ENCODE assay signal across 1 cellular context in genomic region chr11:64870176-64870892, GRCh38.
TF ChIP-seq lines count a peak whose summit lies in the region.

No MANE protein-coding gene starts in this region.

TF ChIP-seq in K562, 482 proteins besides CTCF, POLR2A, EP300 and RAD21 (continued from another document and continues in another):
- TF ChIP-seq, protein P1, sequence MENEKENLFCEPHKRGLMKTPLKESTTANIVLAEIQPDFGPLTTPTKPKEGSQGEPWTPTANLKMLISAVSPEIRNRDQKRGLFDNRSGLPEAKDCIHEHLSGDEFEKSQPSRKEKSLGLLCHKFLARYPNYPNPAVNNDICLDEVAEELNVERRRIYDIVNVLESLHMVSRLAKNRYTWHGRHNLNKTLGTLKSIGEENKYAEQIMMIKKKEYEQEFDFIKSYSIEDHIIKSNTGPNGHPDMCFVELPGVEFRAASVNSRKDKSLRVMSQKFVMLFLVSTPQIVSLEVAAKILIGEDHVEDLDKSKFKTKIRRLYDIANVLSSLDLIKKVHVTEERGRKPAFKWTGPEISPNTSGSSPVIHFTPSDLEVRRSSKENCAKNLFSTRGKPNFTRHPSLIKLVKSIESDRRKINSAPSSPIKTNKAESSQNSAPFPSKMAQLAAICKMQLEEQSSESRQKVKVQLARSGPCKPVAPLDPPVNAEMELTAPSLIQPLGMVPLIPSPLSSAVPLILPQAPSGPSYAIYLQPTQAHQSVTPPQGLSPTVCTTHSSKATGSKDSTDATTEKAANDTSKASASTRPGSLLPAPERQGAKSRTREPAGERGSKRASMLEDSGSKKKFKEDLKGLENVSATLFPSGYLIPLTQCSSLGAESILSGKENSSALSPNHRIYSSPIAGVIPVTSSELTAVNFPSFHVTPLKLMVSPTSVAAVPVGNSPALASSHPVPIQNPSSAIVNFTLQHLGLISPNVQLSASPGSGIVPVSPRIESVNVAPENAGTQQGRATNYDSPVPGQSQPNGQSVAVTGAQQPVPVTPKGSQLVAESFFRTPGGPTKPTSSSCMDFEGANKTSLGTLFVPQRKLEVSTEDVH (IDR thresholded peaks at IDR 0.05; ENCODE audit: low read depth, partially characterized antibody): no peak
- TF ChIP-seq KDM5B (IDR thresholded peaks at IDR 0.05; ENCODE audit: insufficient replicate concordance, low read depth, low read length) (no peak), GTF2F1 (IDR thresholded peaks at IDR 0.05; ENCODE audit: low read depth, low read length) (no peak), RBM22 (IDR thresholded peaks at IDR 0.05; ENCODE audit: low read depth, low read length, poor library complexity, severe bottlenecking) (no peak), PBX2 (CRISPR knock-in tag; IDR thresholded peaks at IDR 0.05; ENCODE audit: low read depth) (no peak), PBX2 (tag; conservative IDR thresholded peaks at IDR 0.05; ENCODE audit: low read depth) (peak; percentile 31; the same call in 1 of the 2 replicates), PATZ1 (CRISPR knock-in tag; IDR thresholded peaks at IDR 0.05; ENCODE audit: borderline replicate concordance) (no peak), DMBX1 (CRISPR knock-in tag; IDR thresholded peaks at IDR 0.05; ENCODE audit: borderline replicate concordance) (no peak; the same call in 1 of the 2 replicates), TRIM28 (IDR thresholded peaks at IDR 0.05) (no peak), SRF (CRISPR knock-in tag; IDR thresholded peaks at IDR 0.05) (0 out of 4 replicates have a peak, but pooled peaks of 1 of the 2 experiments have one; percentile 34), ZNF274 (IDR thresholded peaks at IDR 0.05; ENCODE audit: borderline replicate concordance, low read depth, low read length) (no peak), DNMT1 (IDR thresholded peaks at IDR 0.05) (no peak), LARP7 (IDR thresholded peaks at IDR 0.05) (no peak), BACH1 (tag; IDR thresholded peaks at IDR 0.05) (no peak), U2AF1 (optimal IDR thresholded peaks at IDR 0.05; ENCODE audit: low read depth, low read length) (no peak), MEF2D (tag; conservative IDR thresholded peaks at IDR 0.05; ENCODE audit: low read depth) (no peak), RBM25 (IDR thresholded peaks at IDR 0.05; ENCODE audit: low read depth, low read length, severe bottlenecking) (no peak), ZFP30 (CRISPR knock-in tag; IDR thresholded peaks at IDR 0.05; ENCODE audit: borderline replicate concordance) (no peak), DIDO1 (tag; IDR thresholded peaks at IDR 0.05; ENCODE audit: low read depth) (no peak), SRSF9 (IDR thresholded peaks at IDR 0.05; ENCODE audit: borderline replicate concordance, low read depth, low read length) (no peak), MNT (conservative IDR thresholded peaks at IDR 0.05) (peak in 1 of 2 experiments; percentile 46; a peak in 1 of 4 replicates), SAP30 (IDR thresholded peaks at IDR 0.05; ENCODE audit: borderline replicate concordance, insufficient read depth, low read depth, low read length, poor library complexity, severe bottlenecking) (peak; percentile 23), IRF9 (tag; IDR thresholded peaks at IDR 0.05) (no peak), ELF4 (CRISPR knock-in tag; IDR thresholded peaks at IDR 0.05) (no peak), GTF2A2 (tag; IDR thresholded peaks at IDR 0.05) (no peak), PCBP2 (IDR thresholded peaks at IDR 0.05; ENCODE audit: low read depth, low read length, poor library complexity, severe bottlenecking) (no peak), MCM7 (IDR thresholded peaks at IDR 0.05) (no peak), SRSF7 (optimal IDR thresholded peaks at IDR 0.05; ENCODE audit: low read depth, low read length) (no peak), COPS2 (conservative IDR thresholded peaks at IDR 0.05) (no peak), ZNF444 (CRISPR knock-in tag; IDR thresholded peaks at IDR 0.05) (no peak), HCFC1 (IDR thresholded peaks at IDR 0.05; ENCODE audit: low read depth, low read length) (no peak), HMGXB4 (CRISPR knock-in tag; IDR thresholded peaks at IDR 0.05) (no peak), RHOXF2B (CRISPR knock-in tag; conservative IDR thresholded peaks at IDR 0.05) (no peak), KDM1A (IDR thresholded peaks at IDR 0.05) (peak in 1 of 2 experiments; percentile 59; a peak in 2 of 4 replicates)
- TF ChIP-seq, protein P2, sequence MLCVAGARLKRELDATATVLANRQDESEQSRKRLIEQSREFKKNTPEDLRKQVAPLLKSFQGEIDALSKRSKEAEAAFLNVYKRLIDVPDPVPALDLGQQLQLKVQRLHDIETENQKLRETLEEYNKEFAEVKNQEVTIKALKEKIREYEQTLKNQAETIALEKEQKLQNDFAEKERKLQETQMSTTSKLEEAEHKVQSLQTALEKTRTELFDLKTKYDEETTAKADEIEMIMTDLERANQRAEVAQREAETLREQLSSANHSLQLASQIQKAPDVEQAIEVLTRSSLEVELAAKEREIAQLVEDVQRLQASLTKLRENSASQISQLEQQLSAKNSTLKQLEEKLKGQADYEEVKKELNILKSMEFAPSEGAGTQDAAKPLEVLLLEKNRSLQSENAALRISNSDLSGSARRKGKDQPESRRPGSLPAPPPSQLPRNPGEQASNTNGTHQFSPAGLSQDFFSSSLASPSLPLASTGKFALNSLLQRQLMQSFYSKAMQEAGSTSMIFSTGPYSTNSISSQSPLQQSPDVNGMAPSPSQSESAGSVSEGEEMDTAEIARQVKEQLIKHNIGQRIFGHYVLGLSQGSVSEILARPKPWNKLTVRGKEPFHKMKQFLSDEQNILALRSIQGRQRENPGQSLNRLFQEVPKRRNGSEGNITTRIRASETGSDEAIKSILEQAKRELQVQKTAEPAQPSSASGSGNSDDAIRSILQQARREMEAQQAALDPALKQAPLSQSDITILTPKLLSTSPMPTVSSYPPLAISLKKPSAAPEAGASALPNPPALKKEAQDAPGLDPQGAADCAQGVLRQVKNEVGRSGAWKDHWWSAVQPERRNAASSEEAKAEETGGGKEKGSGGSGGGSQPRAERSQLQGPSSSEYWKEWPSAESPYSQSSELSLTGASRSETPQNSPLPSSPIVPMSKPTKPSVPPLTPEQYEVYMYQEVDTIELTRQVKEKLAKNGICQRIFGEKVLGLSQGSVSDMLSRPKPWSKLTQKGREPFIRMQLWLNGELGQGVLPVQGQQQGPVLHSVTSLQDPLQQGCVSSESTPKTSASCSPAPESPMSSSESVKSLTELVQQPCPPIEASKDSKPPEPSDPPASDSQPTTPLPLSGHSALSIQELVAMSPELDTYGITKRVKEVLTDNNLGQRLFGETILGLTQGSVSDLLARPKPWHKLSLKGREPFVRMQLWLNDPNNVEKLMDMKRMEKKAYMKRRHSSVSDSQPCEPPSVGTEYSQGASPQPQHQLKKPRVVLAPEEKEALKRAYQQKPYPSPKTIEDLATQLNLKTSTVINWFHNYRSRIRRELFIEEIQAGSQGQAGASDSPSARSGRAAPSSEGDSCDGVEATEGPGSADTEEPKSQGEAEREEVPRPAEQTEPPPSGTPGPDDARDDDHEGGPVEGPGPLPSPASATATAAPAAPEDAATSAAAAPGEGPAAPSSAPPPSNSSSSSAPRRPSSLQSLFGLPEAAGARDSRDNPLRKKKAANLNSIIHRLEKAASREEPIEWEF (CRISPR knock-in tag; IDR thresholded peaks at IDR 0.05): no peak
- TF ChIP-seq, protein P3, sequence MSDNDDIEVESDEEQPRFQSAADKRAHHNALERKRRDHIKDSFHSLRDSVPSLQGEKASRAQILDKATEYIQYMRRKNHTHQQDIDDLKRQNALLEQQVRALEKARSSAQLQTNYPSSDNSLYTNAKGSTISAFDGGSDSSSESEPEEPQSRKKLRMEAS (CRISPR knock-in tag; IDR thresholded peaks at IDR 0.05): peak; percentile 20; the same call in 1 of the 2 replicates
- TF ChIP-seq, protein P4, sequence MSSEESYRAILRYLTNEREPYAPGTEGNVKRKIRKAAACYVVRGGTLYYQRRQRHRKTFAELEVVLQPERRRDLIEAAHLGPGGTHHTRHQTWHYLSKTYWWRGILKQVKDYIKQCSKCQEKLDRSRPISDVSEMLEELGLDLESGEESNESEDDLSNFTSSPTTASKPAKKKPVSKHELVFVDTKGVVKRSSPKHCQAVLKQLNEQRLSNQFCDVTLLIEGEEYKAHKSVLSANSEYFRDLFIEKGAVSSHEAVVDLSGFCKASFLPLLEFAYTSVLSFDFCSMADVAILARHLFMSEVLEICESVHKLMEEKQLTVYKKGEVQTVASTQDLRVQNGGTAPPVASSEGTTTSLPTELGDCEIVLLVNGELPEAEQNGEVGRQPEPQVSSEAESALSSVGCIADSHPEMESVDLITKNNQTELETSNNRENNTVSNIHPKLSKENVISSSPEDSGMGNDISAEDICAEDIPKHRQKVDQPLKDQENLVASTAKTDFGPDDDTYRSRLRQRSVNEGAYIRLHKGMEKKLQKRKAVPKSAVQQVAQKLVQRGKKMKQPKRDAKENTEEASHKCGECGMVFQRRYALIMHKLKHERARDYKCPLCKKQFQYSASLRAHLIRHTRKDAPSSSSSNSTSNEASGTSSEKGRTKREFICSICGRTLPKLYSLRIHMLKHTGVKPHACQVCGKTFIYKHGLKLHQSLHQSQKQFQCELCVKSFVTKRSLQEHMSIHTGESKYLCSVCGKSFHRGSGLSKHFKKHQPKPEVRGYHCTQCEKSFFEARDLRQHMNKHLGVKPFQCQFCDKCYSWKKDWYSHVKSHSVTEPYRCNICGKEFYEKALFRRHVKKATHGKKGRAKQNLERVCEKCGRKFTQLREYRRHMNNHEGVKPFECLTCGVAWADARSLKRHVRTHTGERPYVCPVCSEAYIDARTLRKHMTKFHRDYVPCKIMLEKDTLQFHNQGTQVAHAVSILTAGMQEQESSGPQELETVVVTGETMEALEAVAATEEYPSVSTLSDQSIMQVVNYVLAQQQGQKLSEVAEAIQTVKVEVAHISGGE (CRISPR knock-in tag; IDR thresholded peaks at IDR 0.05): peak in 1 of 3 experiments; percentile 57; a peak in 2 of 6 replicates
